ENCODE assay signal across 34 cellular contexts in the genomic region with DNA sequence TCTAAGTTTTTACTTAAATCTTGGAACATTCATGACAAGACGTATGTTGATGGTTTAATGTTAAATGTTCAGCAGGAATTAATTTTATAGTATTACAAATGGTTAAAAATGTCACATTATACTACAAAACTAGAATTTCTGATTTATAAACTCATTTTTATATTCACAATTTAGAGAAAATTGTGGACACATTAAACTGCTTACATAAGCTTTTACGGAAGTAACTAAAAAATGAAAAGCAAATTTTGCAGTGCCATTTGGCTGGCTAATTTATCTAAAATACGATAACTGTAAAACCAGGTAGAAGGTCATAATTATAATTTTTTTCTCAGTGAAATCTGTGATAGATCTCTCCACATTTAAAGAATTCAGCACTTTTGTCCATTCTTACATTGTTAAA.
"Had no signal": no experiment of that assay in that cellular context is flagged by ENCODE, and none has a peak within 500 bp of the region (broad histone marks: within the 10 kb centered on the region; RNA-seq: fewer than 3 reads in every experiment).

No MANE protein-coding gene starts in this region.

- H3K9me3 ChIP-seq: MG63 had no signal

- H3K27me3 ChIP-seq: MG63 had no signal

- DNase-seq: Kasumi-1, MG63, MM.1S, MV-4-11, NCI-H1048, NCI-H1092, NCI-H1092 treated with DMSO at 0.1 percent for 48 hours, NCI-H1105, NCI-H1105 treated with DMSO at 0.1 percent for 48 hours, NCI-H1417 treated with DMSO at 0.1 percent for 48 hours, NCI-H1436, NCI-H1436 treated with DMSO at 0.1 percent for 48 hours, NCI-H146, NCI-H1694, NCI-H1694 treated with DMSO at 0.1 percent for 48 hours, NCI-H187, NCI-H187 treated with DMSO at 0.1 percent for 48 hours, NCI-H1930, NCI-H2029, NCI-H2029 treated with DMSO at 0.1 percent for 48 hours, NCI-H2081, NCI-H2081 treated with DMSO at 0.1 percent for 48 hours, NCI-H2107, NCI-H2171, NCI-H2171 treated with DMSO at 0.1 percent for 48 hours, NCI-H2227 treated with DMSO at 0.1 percent for 48 hours, NCI-H226, NCI-H345, NCI-H446, NCI-H446 treated with DMSO at 0.1 percent for 48 hours, NCI-H510A, NCI-H510A treated with DMSO at 0.1 percent for 48 hours, NCI-H524, NCI-H524 treated with DMSO at 0.1 percent for 48 hours had no signal

- H3K4me3 ChIP-seq: MG63 had no signal

- H3K36me3 ChIP-seq: MG63 had no signal
